In the genomic region with DNA sequence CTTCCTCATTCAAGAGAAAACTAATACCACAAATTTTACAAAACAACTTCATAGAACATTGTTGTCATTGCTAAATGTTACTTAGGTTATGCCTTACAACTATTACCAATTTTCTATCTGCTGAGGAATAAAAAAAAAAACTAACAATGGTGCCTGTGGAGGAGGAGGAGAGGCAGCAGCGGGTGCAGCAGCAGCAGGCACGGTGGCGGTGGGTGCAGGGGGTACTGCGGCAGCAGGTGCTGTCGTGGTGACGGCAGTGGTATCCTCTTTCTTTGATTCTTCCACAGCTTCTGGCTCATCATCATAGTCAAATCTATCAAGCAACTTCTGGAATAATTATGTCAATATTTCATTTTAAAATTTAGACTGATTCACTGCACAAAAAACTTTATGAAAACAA, we compare ENCODE assay signal across 29 cellular contexts.
"Had no signal": no experiment of that assay in that cellular context is flagged by ENCODE, and none has a peak within 500 bp of the region (broad histone marks: within the 10 kb centered on the region; RNA-seq: fewer than 3 reads in every experiment).

No MANE protein-coding gene starts in this region.

- H3K9me3 Mint-ChIP-seq: activated T-helper 2 cell treated with anti-CD3 and anti-CD28 coated beads, Interferon-gamma antibody, Interleukin-2, Interleukin-4, amounts not matched to agents 10 μg/mL and 5 μg/mL and 100 μg/mL, durations not matched to agents 14 hours and 24 hours and 36 hours; brain; mesothelial cell of epicardium; naive B cell; stimulated activated memory B cell treated with anti-CD40 and anti-IgM and Interleukin-4, amounts not matched to agents 10 μg/mL and 1 μg/mL and 100 μg/mL, for 72 hours; stimulated activated naive CD8-positive, alpha-beta T cell treated with anti-CD3 and anti-CD28 coated beads, Interleukin-15, amount 100 ng/mL, for 72 hours; type B pancreatic cell had no signal

- DNase-seq: activated CD4-positive, alpha-beta T cell treated with anti-CD3 and anti-CD28 coated beads for 1 hour; activated CD8-positive, alpha-beta memory T cell treated with anti-CD3 and anti-CD28 coated beads, Interleukin-2, amount 50 U/mL, for 48 hours; activated T-cell treated with anti-CD3 and anti-CD28 coated beads, Interleukin-2, amount 50 U/mL, for 48 hours; cerebellar nuclear complex; colonic mucosa; dorsolateral prefrontal cortex; effector memory CD4-positive, alpha-beta T cell; hippocampal formation; kidney; left colon; mammary epithelial cell; naive B cell; nucleus accumbens; pancreas; psoas muscle; stimulated activated CD4-positive, alpha-beta T cell treated with anti-CD3 and anti-CD28 coated beads, Interleukin-1b, Interleukin-23, amount 100 ng/mL, for 48 hours; stimulated activated CD4-positive, alpha-beta T cell treated with anti-CD3 and anti-CD28 coated beads, Interleukin-4, amount 100 ng/mL, for 4 hours; stimulated activated CD8-positive, alpha-beta memory T cell treated with anti-CD3 and anti-CD28 coated beads, Interleukin-4, amount 100 ng/mL, for 48 hours; stimulated activated naive CD8-positive, alpha-beta T cell treated with anti-CD3 and anti-CD28 coated beads, Interleukin-15, amount 100 ng/mL, for 72 hours; substantia nigra; T-helper 2 cell; uterus had no signal

- FAIRE-seq: kidney, pancreas had no signal

- H3K4me1 Mint-ChIP-seq: brain; stimulated activated naive CD8-positive, alpha-beta T cell treated with anti-CD3 and anti-CD28 coated beads, Interleukin-15, amount 100 ng/mL, for 72 hours had no signal

- H3K27ac Mint-ChIP-seq: activated naive CD8-positive, alpha-beta T cell; activated T-helper 2 cell treated with anti-CD3 and anti-CD28 coated beads, Interferon-gamma antibody, Interleukin-2, Interleukin-4, amounts not matched to agents 10 μg/mL and 5 μg/mL and 100 μg/mL, durations not matched to agents 14 hours and 24 hours and 36 hours; mesothelial cell of epicardium; stimulated activated memory B cell treated with anti-CD40 and anti-IgM and Interleukin-4, amounts not matched to agents 10 μg/mL and 1 μg/mL and 100 μg/mL, for 72 hours; type B pancreatic cell had no signal

- H3K4me3 Mint-ChIP-seq: activated naive CD8-positive, alpha-beta T cell; brain; mesothelial cell of epicardium; naive B cell; stimulated activated memory B cell treated with anti-CD40 and anti-IgM and Interleukin-4, amounts not matched to agents 10 μg/mL and 1 μg/mL and 100 μg/mL, for 72 hours; stimulated activated naive CD8-positive, alpha-beta T cell treated with anti-CD3 and anti-CD28 coated beads, Interleukin-15, amount 100 ng/mL, for 72 hours; type B pancreatic cell had no signal

- H3K27me3 Mint-ChIP-seq: activated naive CD8-positive, alpha-beta T cell; brain; naive B cell; stimulated activated memory B cell treated with anti-CD40 and anti-IgM and Interleukin-4, amounts not matched to agents 10 μg/mL and 1 μg/mL and 100 μg/mL, for 72 hours; stimulated activated naive CD8-positive, alpha-beta T cell treated with anti-CD3 and anti-CD28 coated beads, Interleukin-15, amount 100 ng/mL, for 72 hours; type B pancreatic cell had no signal

- ATAC-seq: gastroesophageal sphincter; left colon; pancreas; psoas muscle; stimulated activated memory B cell treated with anti-CD40 and anti-IgM and Interleukin-4, amounts not matched to agents 10 μg/mL and 1 μg/mL and 100 μg/mL, for 72 hours; stimulated activated naive CD8-positive, alpha-beta T cell treated with anti-CD3 and anti-CD28 coated beads, Interleukin-15, amount 100 ng/mL, for 72 hours had no signal
